In the genomic region with DNA sequence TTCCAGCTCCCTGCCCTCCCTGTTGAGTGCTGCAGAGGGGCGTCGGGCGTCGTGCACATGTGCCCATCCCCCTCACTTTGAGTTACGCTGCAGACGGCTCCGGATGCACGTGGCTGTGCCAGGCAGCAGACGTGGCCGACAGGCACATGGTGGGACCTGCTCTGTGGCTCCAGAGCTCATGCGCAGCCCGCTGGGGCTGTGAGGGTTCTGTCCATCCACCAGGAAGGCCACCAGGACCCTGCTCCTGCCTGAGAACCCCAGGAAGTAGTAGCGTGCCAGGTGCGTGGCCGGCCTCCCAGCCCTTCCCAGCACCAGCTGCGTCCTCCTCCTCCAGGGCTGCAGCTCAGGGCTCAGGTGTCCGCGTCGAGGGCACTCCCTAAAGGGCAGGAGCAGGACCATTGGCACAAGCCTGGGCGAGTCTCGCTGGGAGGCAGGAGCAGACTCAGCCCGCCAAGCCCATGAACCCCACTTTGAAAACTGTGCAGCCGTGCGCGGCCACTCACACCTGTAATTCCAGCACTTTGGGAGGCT, we compare ENCODE assay signal across 15 cellular contexts. TPM values are rescaled to one million over a fixed set of nuclear protein-coding genes. Genes with fewer than 3 reads are reported as not detected.
A peak's percentile ranks its signal among the peaks of the same experiment; 100 is the strongest.
DNase-seq lines count a peak whose midpoint lies in the region; ATAC-seq and TF ChIP-seq lines count a peak whose summit lies in the region.
"Had no signal": no experiment of that assay in that cellular context is flagged by ENCODE, and none has a peak within 500 bp of the region (broad histone marks: within the 10 kb centered on the region; RNA-seq: fewer than 3 reads in every experiment).

No MANE protein-coding gene starts in this region.

- H3K27ac ChIP-seq in left lung = no peak overlapping the region
- H3K27ac ChIP-seq: PC-9 had no signal

- no peaks in the 10 kb centered on the region for H3K9me3 ChIP-seq in left lung

- no peaks in the 10 kb centered on the region for H3K4me1 ChIP-seq in left lung

- CTCF ChIA-PET in activated CD8-positive, alpha-beta memory T cell treated with anti-CD3 and anti-CD28 coated beads, Interleukin-2, amount 10 ng/mL, durations not matched to agents 7 days and 5 days (lab: Charles Lee) = no interaction called here

- intact Hi-C loops in left lung (cut with DNase I) = no loop called here

- no peaks in the 10 kb centered on the region for H3K9me3 Mint-ChIP-seq in activated CD8-positive, alpha-beta memory T cell treated with anti-CD3 and anti-CD28 coated beads, Interleukin-2, amount 10 ng/mL, durations not matched to agents 7 days and 5 days (ENCODE audit: low read depth)
- no peaks in the 10 kb centered on the region for H3K9me3 Mint-ChIP-seq in type B pancreatic cell

- no peaks in the 10 kb centered on the region for H3K36me3 ChIP-seq in left lung

- DNase-seq in activated gamma-delta T cell treated with Interleukin-2 at 50 U/mL for 16 hours = peak; percentile 0
- DNase-seq in activated gamma-delta T cell (lab: John Stamatoyannopoulos, UW) = no peak
- DNase-seq in activated CD8-positive, alpha-beta memory T cell treated with anti-CD3 and anti-CD28 coated beads, Interleukin-2, amount 10 ng/mL, durations not matched to agents 7 days and 5 days = peak; percentile 32
- peak; percentile 21 to 71 for DNase-seq in left lung
- DNase-seq in type B pancreatic cell (ENCODE audit: extremely low spot score, unreplicated experiment) = peak; percentile 62
- DNase-seq in anterior cingulate cortex (lab: John Stamatoyannopoulos, UW) = no peak
- DNase-seq in NCI-H2171 treated with DMSO at 0.1 percent for 48 hours (lab: John Stamatoyannopoulos, UW) = no peak
- DNase-seq in NCI-H2227 (lab: John Stamatoyannopoulos, UW; ENCODE audit: unreplicated experiment) = no peak
- DNase-seq: activated T-cell treated with anti-CD3 and anti-CD28 coated beads, Interleukin-2, amount 50 U/mL, for 48 hours; mesendoderm; NCI-H1048; PC-9; T-helper 1 cell had no signal

- no peak for TF ChIP-seq CTCF in left lung (IDR thresholded peaks at IDR 0.05)
- TF ChIP-seq CTCF in type B pancreatic cell (conservative IDR thresholded peaks at IDR 0.05) = no peak

- no peaks in the 10 kb centered on the region for H3K36me3 Mint-ChIP-seq in activated CD8-positive, alpha-beta memory T cell treated with anti-CD3 and anti-CD28 coated beads, Interleukin-2, amount 10 ng/mL, durations not matched to agents 7 days and 5 days
- H3K36me3 Mint-ChIP-seq in type B pancreatic cell = no peaks in the 10 kb centered on the region

- H3K4me1 Mint-ChIP-seq in activated CD8-positive, alpha-beta memory T cell treated with anti-CD3 and anti-CD28 coated beads, Interleukin-2, amount 10 ng/mL, durations not matched to agents 7 days and 5 days = no peaks in the 10 kb centered on the region
- peaks cover 12% of the 10 kb centered on the region for H3K4me1 Mint-ChIP-seq in type B pancreatic cell (ENCODE audit: unreplicated experiment)
- H3K4me1 Mint-ChIP-seq: stimulated activated naive CD8-positive, alpha-beta T cell treated with anti-CD3 and anti-CD28 coated beads, Interleukin-15, amount 100 ng/mL, for 72 hours had no signal

- peaks cover 8% of the 10 kb centered on the region for H3K27me3 Mint-ChIP-seq in activated CD8-positive, alpha-beta memory T cell treated with anti-CD3 and anti-CD28 coated beads, Interleukin-2, amount 10 ng/mL, durations not matched to agents 7 days and 5 days
- H3K27me3 Mint-ChIP-seq in type B pancreatic cell = peaks cover 14% of the 10 kb centered on the region
- H3K27me3 Mint-ChIP-seq: stimulated activated naive CD8-positive, alpha-beta T cell treated with anti-CD3 and anti-CD28 coated beads, Interleukin-15, amount 100 ng/mL, for 72 hours had no signal

- H3K4me3 ChIP-seq in left lung = no peak overlapping the region
- H3K4me3 ChIP-seq: PC-9, smooth muscle cell had no signal

- ATAC-seq in activated CD8-positive, alpha-beta memory T cell treated with anti-CD3 and anti-CD28 coated beads, Interleukin-2, amount 10 ng/mL, durations not matched to agents 7 days and 5 days = no peak
- no peak for ATAC-seq in left lung
- ATAC-seq: stimulated activated naive CD8-positive, alpha-beta T cell treated with anti-CD3 and anti-CD28 coated beads, Interleukin-15, amount 100 ng/mL, for 72 hours had no signal

- H3K27ac Mint-ChIP-seq in activated CD8-positive, alpha-beta memory T cell treated with anti-CD3 and anti-CD28 coated beads, Interleukin-2, amount 10 ng/mL, durations not matched to agents 7 days and 5 days = no peak overlapping the region
- no peak overlapping the region for H3K27ac Mint-ChIP-seq in type B pancreatic cell
- H3K27ac Mint-ChIP-seq: stimulated activated naive CD8-positive, alpha-beta T cell treated with anti-CD3 and anti-CD28 coated beads, Interleukin-15, amount 100 ng/mL, for 72 hours had no signal

- H3K27me3 ChIP-seq in left lung = peaks cover 0 to 81% of the 10 kb centered on the region in 2 donors

- H3K4me3 Mint-ChIP-seq in activated CD8-positive, alpha-beta memory T cell treated with anti-CD3 and anti-CD28 coated beads, Interleukin-2, amount 10 ng/mL, durations not matched to agents 7 days and 5 days = no peak overlapping the region
- no peak overlapping the region for H3K4me3 Mint-ChIP-seq in type B pancreatic cell
- H3K4me3 Mint-ChIP-seq: stimulated activated naive CD8-positive, alpha-beta T cell treated with anti-CD3 and anti-CD28 coated beads, Interleukin-15, amount 100 ng/mL, for 72 hours had no signal

RNA-seq across cellular contexts. Expression of a gene that starts 25.0 kb away (rescaled TPM):
- total RNA-seq in activated CD8-positive, alpha-beta memory T cell treated with anti-CD3 and anti-CD28 coated beads, Interleukin-2, amount 10 ng/mL, durations not matched to agents 7 days and 5 days = not detected
- 1 to 10 TPM; 1.5 to 1.6 TPM for total RNA-seq in left lung
- total RNA-seq in type B pancreatic cell (ENCODE audit: low replicate concordance) = 5.7 and 5.8 TPM in 2 replicates

Comparison
In these comparisons a context has a peak if more than half of its experiments do, and no peak if none do; other contexts are left out.
1. DNase-seq: peak in activated gamma-delta T cell treated with Interleukin-2 at 50 U/mL for 16 hours (single experiment), activated CD8-positive, alpha-beta memory T cell treated with anti-CD3 and anti-CD28 coated beads, Interleukin-2, amount 10 ng/mL, durations not matched to agents 7 days and 5 days (single experiment), left lung (2 of 2) and type B pancreatic cell (single experiment); none in activated gamma-delta T cell (single experiment), anterior cingulate cortex (0 of 58), NCI-H2171 treated with DMSO at 0.1 percent for 48 hours (single experiment) and NCI-H2227 (single experiment).